Comparison of ENCODE assay signal across 1 cellular context in the genomic region with DNA sequence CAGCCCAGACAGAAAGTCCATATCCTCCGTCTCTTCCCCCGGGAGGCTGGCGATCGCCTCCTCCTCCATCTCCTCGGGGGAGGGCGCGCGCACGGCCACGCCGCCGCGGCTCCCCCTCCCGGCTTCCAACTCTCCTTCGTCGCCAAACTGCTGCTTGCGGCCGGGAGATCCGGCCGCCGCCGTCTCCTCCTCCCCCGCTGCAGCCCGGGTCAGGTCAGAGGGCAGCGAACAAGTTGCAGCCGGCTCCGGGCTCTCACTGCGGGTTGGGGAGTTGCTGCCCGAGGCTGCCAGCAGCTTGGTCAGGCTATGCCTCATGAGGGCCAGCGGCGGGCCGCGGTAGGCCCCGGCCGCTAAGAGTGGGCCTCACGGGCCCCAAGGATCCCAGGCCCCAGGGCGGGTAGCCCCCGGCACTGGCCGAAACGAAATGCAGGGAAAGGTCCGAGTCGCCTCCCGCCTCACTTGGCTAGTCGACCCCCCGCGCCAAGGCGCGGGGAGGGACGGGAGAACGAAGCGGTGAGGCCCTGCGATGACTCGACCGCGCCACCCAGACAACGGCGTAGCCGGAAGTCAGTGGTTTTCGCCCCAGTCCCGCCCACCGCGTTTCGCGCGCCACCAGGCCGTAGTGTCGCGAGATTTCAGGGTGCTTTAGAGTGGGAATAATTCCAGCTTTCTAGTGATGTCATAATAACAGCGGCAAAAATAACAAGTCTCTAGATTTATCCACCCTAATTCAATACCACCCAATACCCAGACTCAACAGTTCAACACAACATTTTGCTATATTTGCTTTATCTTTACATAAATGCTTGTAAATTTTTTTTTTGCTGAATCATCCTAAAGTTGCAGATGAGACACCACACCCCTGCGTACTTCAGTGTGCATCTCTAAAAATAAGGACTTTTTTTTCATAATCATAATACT.
TF ChIP-seq lines count a peak whose summit lies in the region.

A gene with protein sequence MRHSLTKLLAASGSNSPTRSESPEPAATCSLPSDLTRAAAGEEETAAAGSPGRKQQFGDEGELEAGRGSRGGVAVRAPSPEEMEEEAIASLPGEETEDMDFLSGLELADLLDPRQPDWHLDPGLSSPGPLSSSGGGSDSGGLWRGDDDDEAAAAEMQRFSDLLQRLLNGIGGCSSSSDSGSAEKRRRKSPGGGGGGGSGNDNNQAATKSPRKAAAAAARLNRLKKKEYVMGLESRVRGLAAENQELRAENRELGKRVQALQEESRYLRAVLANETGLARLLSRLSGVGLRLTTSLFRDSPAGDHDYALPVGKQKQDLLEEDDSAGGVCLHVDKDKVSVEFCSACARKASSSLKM (minus strand): TSS at position 569 of the 921 bp plus-strand sequence. CDS start 254 bp downstream, at position 315.

TF ChIP-seq in HepG2, 621 proteins besides CTCF, POLR2A, EP300 and RAD21 (continued from another document and continues in another):
- TF ChIP-seq DNMT3B (CRISPR knock-in tag; conservative IDR thresholded peaks at IDR 0.05) (no peak), RNF2 (conservative IDR thresholded peaks at IDR 0.05; ENCODE audit: low read depth) (0 out of 2 replicates have a peak, but pooled peaks have one; percentile 34), SIN3B (IDR thresholded peaks at IDR 0.05; ENCODE audit: low read length) (no peak), CREM (IDR thresholded peaks at IDR 0.05) (peak; percentile 68), CREM (CRISPR knock-in tag; IDR thresholded peaks at IDR 0.05) (0 out of 2 replicates have a peak, but pooled peaks have one; percentile 25), SRSF9 (IDR thresholded peaks at IDR 0.05; ENCODE audit: borderline replicate concordance, insufficient read depth, low read depth, low read length, poor library complexity, severe bottlenecking) (no peak), NRL (CRISPR knock-in tag; IDR thresholded peaks at IDR 0.05; ENCODE audit: borderline replicate concordance) (peak; percentile 89), NFE2L2 (IDR thresholded peaks at IDR 0.05; ENCODE audit: low read length) (peak; percentile 96), ZNF326 (CRISPR knock-in tag; IDR thresholded peaks at IDR 0.05; ENCODE audit: borderline replicate concordance) (no peak), GFI1 (CRISPR knock-in tag; IDR thresholded peaks at IDR 0.05; ENCODE audit: borderline replicate concordance) (no peak), ZNF430 (CRISPR knock-in tag; IDR thresholded peaks at IDR 0.05) (peak; percentile 17; the same call in 1 of the 2 replicates), SMARCC2 (IDR thresholded peaks at IDR 0.05) (no peak), KLF16 (CRISPR knock-in tag; IDR thresholded peaks at IDR 0.05) (peak in 1 of 2 experiments; percentile 94; a peak in 2 of 4 replicates)
- TF ChIP-seq, protein P1, sequence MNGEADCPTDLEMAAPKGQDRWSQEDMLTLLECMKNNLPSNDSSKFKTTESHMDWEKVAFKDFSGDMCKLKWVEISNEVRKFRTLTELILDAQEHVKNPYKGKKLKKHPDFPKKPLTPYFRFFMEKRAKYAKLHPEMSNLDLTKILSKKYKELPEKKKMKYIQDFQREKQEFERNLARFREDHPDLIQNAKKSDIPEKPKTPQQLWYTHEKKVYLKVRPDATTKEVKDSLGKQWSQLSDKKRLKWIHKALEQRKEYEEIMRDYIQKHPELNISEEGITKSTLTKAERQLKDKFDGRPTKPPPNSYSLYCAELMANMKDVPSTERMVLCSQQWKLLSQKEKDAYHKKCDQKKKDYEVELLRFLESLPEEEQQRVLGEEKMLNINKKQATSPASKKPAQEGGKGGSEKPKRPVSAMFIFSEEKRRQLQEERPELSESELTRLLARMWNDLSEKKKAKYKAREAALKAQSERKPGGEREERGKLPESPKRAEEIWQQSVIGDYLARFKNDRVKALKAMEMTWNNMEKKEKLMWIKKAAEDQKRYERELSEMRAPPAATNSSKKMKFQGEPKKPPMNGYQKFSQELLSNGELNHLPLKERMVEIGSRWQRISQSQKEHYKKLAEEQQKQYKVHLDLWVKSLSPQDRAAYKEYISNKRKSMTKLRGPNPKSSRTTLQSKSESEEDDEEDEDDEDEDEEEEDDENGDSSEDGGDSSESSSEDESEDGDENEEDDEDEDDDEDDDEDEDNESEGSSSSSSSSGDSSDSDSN (CRISPR knock-in tag; IDR thresholded peaks at IDR 0.05): peak; percentile 86
- TF ChIP-seq, protein P2, sequence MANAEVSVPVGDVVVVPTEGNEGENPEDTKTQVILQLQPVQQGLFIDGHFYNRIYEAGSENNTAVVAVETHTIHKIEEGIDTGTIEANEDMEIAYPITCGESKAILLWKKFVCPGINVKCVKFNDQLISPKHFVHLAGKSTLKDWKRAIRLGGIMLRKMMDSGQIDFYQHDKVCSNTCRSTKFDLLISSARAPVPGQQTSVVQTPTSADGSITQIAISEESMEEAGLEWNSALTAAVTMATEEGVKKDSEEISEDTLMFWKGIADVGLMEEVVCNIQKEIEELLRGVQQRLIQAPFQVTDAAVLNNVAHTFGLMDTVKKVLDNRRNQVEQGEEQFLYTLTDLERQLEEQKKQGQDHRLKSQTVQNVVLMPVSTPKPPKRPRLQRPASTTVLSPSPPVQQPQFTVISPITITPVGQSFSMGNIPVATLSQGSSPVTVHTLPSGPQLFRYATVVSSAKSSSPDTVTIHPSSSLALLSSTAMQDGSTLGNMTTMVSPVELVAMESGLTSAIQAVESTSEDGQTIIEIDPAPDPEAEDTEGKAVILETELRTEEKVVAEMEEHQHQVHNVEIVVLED (CRISPR knock-in tag; IDR thresholded peaks at IDR 0.05; ENCODE audit: borderline replicate concordance): peak; percentile 88
- TF ChIP-seq, protein P3, sequence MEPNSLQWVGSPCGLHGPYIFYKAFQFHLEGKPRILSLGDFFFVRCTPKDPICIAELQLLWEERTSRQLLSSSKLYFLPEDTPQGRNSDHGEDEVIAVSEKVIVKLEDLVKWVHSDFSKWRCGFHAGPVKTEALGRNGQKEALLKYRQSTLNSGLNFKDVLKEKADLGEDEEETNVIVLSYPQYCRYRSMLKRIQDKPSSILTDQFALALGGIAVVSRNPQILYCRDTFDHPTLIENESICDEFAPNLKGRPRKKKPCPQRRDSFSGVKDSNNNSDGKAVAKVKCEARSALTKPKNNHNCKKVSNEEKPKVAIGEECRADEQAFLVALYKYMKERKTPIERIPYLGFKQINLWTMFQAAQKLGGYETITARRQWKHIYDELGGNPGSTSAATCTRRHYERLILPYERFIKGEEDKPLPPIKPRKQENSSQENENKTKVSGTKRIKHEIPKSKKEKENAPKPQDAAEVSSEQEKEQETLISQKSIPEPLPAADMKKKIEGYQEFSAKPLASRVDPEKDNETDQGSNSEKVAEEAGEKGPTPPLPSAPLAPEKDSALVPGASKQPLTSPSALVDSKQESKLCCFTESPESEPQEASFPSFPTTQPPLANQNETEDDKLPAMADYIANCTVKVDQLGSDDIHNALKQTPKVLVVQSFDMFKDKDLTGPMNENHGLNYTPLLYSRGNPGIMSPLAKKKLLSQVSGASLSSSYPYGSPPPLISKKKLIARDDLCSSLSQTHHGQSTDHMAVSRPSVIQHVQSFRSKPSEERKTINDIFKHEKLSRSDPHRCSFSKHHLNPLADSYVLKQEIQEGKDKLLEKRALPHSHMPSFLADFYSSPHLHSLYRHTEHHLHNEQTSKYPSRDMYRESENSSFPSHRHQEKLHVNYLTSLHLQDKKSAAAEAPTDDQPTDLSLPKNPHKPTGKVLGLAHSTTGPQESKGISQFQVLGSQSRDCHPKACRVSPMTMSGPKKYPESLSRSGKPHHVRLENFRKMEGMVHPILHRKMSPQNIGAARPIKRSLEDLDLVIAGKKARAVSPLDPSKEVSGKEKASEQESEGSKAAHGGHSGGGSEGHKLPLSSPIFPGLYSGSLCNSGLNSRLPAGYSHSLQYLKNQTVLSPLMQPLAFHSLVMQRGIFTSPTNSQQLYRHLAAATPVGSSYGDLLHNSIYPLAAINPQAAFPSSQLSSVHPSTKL (CRISPR knock-in tag; IDR thresholded peaks at IDR 0.05): peak; percentile 40; the same call in 1 of the 2 replicates
- TF ChIP-seq, protein P4, sequence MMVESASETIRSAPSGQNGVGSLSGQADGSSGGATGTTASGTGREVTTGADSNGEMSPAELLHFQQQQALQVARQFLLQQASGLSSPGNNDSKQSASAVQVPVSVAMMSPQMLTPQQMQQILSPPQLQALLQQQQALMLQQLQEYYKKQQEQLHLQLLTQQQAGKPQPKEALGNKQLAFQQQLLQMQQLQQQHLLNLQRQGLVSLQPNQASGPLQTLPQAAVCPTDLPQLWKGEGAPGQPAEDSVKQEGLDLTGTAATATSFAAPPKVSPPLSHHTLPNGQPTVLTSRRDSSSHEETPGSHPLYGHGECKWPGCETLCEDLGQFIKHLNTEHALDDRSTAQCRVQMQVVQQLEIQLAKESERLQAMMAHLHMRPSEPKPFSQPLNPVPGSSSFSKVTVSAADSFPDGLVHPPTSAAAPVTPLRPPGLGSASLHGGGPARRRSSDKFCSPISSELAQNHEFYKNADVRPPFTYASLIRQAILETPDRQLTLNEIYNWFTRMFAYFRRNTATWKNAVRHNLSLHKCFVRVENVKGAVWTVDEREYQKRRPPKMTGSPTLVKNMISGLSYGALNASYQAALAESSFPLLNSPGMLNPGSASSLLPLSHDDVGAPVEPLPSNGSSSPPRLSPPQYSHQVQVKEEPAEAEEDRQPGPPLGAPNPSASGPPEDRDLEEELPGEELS (CRISPR knock-in tag; IDR thresholded peaks at IDR 0.05): peak; percentile 20; the same call in 1 of the 2 replicates
- TF ChIP-seq, protein P5, sequence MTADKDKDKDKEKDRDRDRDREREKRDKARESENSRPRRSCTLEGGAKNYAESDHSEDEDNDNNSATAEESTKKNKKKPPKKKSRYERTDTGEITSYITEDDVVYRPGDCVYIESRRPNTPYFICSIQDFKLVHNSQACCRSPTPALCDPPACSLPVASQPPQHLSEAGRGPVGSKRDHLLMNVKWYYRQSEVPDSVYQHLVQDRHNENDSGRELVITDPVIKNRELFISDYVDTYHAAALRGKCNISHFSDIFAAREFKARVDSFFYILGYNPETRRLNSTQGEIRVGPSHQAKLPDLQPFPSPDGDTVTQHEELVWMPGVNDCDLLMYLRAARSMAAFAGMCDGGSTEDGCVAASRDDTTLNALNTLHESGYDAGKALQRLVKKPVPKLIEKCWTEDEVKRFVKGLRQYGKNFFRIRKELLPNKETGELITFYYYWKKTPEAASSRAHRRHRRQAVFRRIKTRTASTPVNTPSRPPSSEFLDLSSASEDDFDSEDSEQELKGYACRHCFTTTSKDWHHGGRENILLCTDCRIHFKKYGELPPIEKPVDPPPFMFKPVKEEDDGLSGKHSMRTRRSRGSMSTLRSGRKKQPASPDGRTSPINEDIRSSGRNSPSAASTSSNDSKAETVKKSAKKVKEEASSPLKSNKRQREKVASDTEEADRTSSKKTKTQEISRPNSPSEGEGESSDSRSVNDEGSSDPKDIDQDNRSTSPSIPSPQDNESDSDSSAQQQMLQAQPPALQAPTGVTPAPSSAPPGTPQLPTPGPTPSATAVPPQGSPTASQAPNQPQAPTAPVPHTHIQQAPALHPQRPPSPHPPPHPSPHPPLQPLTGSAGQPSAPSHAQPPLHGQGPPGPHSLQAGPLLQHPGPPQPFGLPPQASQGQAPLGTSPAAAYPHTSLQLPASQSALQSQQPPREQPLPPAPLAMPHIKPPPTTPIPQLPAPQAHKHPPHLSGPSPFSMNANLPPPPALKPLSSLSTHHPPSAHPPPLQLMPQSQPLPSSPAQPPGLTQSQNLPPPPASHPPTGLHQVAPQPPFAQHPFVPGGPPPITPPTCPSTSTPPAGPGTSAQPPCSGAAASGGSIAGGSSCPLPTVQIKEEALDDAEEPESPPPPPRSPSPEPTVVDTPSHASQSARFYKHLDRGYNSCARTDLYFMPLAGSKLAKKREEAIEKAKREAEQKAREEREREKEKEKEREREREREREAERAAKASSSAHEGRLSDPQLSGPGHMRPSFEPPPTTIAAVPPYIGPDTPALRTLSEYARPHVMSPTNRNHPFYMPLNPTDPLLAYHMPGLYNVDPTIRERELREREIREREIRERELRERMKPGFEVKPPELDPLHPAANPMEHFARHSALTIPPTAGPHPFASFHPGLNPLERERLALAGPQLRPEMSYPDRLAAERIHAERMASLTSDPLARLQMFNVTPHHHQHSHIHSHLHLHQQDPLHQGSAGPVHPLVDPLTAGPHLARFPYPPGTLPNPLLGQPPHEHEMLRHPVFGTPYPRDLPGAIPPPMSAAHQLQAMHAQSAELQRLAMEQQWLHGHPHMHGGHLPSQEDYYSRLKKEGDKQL (CRISPR knock-in tag; IDR thresholded peaks at IDR 0.05; ENCODE audit: low read depth): no peak
- TF ChIP-seq, protein P6, sequence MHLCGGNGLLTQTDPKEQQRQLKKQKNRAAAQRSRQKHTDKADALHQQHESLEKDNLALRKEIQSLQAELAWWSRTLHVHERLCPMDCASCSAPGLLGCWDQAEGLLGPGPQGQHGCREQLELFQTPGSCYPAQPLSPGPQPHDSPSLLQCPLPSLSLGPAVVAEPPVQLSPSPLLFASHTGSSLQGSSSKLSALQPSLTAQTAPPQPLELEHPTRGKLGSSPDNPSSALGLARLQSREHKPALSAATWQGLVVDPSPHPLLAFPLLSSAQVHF (CRISPR knock-in tag; IDR thresholded peaks at IDR 0.05): no peak
- TF ChIP-seq, protein P7, sequence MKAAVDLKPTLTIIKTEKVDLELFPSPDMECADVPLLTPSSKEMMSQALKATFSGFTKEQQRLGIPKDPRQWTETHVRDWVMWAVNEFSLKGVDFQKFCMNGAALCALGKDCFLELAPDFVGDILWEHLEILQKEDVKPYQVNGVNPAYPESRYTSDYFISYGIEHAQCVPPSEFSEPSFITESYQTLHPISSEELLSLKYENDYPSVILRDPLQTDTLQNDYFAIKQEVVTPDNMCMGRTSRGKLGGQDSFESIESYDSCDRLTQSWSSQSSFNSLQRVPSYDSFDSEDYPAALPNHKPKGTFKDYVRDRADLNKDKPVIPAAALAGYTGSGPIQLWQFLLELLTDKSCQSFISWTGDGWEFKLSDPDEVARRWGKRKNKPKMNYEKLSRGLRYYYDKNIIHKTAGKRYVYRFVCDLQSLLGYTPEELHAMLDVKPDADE (CRISPR knock-in tag; IDR thresholded peaks at IDR 0.05): no peak
- TF ChIP-seq, protein P8, sequence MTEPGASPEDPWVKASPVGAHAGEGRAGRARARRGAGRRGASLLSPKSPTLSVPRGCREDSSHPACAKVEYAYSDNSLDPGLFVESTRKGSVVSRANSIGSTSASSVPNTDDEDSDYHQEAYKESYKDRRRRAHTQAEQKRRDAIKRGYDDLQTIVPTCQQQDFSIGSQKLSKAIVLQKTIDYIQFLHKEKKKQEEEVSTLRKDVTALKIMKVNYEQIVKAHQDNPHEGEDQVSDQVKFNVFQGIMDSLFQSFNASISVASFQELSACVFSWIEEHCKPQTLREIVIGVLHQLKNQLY (CRISPR knock-in tag; IDR thresholded peaks at IDR 0.05): no peak
- TF ChIP-seq, protein P9, sequence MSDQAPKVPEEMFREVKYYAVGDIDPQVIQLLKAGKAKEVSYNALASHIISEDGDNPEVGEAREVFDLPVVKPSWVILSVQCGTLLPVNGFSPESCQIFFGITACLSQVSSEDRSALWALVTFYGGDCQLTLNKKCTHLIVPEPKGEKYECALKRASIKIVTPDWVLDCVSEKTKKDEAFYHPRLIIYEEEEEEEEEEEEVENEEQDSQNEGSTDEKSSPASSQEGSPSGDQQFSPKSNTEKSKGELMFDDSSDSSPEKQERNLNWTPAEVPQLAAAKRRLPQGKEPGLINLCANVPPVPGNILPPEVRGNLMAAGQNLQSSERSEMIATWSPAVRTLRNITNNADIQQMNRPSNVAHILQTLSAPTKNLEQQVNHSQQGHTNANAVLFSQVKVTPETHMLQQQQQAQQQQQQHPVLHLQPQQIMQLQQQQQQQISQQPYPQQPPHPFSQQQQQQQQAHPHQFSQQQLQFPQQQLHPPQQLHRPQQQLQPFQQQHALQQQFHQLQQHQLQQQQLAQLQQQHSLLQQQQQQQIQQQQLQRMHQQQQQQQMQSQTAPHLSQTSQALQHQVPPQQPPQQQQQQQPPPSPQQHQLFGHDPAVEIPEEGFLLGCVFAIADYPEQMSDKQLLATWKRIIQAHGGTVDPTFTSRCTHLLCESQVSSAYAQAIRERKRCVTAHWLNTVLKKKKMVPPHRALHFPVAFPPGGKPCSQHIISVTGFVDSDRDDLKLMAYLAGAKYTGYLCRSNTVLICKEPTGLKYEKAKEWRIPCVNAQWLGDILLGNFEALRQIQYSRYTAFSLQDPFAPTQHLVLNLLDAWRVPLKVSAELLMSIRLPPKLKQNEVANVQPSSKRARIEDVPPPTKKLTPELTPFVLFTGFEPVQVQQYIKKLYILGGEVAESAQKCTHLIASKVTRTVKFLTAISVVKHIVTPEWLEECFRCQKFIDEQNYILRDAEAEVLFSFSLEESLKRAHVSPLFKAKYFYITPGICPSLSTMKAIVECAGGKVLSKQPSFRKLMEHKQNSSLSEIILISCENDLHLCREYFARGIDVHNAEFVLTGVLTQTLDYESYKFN (CRISPR knock-in tag; conservative IDR thresholded peaks at IDR 0.05): 0 out of 2 replicates have a peak, but pooled peaks have one; percentile 27
